In the genomic region with DNA sequence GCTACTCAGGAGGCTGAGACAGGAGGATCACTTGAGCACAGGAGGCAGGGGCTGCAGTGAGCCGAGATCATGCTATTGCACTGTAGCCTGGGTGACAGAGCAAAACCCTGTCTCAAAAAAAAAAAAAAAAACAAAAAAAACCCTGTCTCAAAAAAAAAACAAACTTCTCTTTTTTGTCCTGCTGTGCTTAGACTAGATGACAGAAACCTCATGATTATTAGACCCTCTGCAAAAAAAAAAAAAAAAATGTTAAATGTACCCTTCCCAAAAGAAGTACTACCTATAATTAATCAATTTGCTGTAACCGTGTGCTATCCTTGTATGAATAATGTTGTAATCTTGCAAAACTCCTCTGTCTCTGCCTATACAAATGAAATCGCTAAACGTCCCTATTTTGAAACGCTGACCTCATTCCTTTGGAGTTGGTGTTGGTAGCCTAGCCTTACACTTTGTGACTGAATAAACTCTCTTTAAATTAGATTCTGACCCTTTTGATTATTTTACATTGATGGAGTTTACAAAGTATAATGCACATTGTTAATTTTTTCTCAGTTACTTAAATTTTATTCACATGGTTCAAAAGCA, we compare ENCODE assay signal across 2 cellular contexts.
TF ChIP-seq lines count a peak whose summit lies in the region.

No MANE protein-coding gene starts in this region.

TF ChIP-seq in A549, 52 proteins besides CTCF, POLR2A, EP300 and RAD21 (continued from another document):
- TF ChIP-seq MAZ (IDR thresholded peaks at IDR 0.05; ENCODE audit: borderline replicate concordance, low read depth, low read length) (no peak), KDM5A (IDR thresholded peaks at IDR 0.05) (no peak)
TF ChIP-seq in A549: peak in this region for 0.

TF ChIP-seq in GM12878, 131 proteins besides CTCF, POLR2A, EP300 and RAD21 (continued from another document):
- TF ChIP-seq, protein P1, sequence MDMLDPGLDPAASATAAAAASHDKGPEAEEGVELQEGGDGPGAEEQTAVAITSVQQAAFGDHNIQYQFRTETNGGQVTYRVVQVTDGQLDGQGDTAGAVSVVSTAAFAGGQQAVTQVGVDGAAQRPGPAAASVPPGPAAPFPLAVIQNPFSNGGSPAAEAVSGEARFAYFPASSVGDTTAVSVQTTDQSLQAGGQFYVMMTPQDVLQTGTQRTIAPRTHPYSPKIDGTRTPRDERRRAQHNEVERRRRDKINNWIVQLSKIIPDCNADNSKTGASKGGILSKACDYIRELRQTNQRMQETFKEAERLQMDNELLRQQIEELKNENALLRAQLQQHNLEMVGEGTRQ (IDR thresholded peaks at IDR 0.05; ENCODE audit: borderline replicate concordance, low read depth, low read length): no peak
